23 cellular contexts compared by ENCODE assay signal in the genomic region with DNA sequence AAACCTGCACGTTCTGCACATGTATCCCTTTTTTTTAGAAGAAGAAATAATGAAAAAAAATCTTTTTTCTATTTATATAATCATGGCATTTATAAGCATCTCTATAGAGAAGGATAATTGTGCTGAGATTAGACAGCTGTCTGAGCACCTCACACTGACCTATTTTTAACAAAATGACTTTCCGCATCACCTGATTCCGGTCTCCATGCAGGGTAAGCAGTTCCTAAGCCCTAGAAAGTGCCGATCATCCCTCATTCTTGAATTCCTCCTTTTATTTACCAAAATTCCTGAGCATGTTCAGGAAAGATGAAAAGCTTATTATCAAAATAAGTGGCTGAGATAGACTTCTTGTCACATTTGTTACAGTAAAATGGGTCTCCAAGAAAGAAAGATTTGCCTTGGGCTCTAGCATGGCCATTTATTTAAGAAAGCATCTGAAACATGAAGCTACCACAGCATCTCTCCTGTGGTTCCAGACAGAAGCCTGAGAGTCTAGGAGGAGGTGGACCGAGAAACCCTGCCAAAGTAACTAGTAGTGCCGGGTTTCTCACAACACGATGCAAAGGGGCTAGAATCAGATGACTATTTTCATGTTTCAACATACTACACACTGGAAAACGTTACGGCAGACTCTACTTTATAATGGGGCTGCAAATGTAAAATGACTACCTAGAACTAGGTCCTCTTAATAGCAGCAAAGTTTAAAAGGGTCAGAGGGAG. TPM values are rescaled to one million over a fixed set of nuclear protein-coding genes. Genes with fewer than 3 reads are reported as not detected.
"Had no signal": no experiment of that assay in that cellular context is flagged by ENCODE, and none has a peak within 500 bp of the region (broad histone marks: within the 10 kb centered on the region; RNA-seq: fewer than 3 reads in every experiment).

No MANE protein-coding gene starts in this region.

- H3K36me3 ChIP-seq: esophagus muscularis mucosa, suprapubic skin had no signal

- DNase-seq: activated CD4-positive, alpha-beta memory T cell treated with anti-CD3 and anti-CD28 coated beads for 36 hours; activated CD4-positive, alpha-beta T cell treated with anti-CD3 and anti-CD28 coated beads for 1 hour; activated CD8-positive, alpha-beta memory T cell treated with anti-CD3 and anti-CD28 coated beads, Interleukin-2, amount 10 ng/mL, durations not matched to agents 7 days and 5 days; activated naive CD4-positive, alpha-beta T cell treated with anti-CD3 and anti-CD28 coated beads for 36 hours; activated naive CD8-positive, alpha-beta T cell treated with anti-CD3 and anti-CD28 coated beads, Interleukin-2, amount 50 U/mL, for 24 hours; activated T-cell treated with anti-CD3 and anti-CD28 coated beads, Interleukin-2, amount 50 U/mL, for 1 hour; aorta; foreskin melanocyte; left cardiac atrium; mucosa of descending colon; right cardiac atrium; stimulated activated naive CD8-positive, alpha-beta T cell treated with anti-CD3 and anti-CD28 coated beads, Interleukin-15, Interleukin-2, amounts not matched to agents 100 U/mL and 50 U/mL, for 24 hours had no signal

- H3K27ac Mint-ChIP-seq: activated CD4-positive, alpha-beta memory T cell treated with anti-CD3 and anti-CD28 coated beads for 36 hours; activated CD8-positive, alpha-beta memory T cell treated with anti-CD3 and anti-CD28 coated beads, Interleukin-2, amount 10 ng/mL, durations not matched to agents 7 days and 5 days; activated naive CD4-positive, alpha-beta T cell treated with anti-CD3 and anti-CD28 coated beads for 36 hours; activated naive CD8-positive, alpha-beta T cell treated with anti-CD3 and anti-CD28 coated beads, Interleukin-2, amount 50 U/mL, for 24 hours; activated T-helper 2 cell treated with anti-CD3 and anti-CD28 coated beads, Interferon-gamma antibody, Interleukin-2, Interleukin-4, amounts not matched to agents 10 μg/mL and 5 μg/mL and 100 μg/mL, durations not matched to agents 14 hours and 24 hours and 36 hours; natural killer cell treated with Interleukin-12 subunit alpha and Interleukin-12 subunit beta and Interleukin-15 and Interleukin-18, amount 100 ng/mL, for 72 hours; type B pancreatic cell had no signal

- H3K27ac ChIP-seq: coronary artery, esophagus muscularis mucosa, suprapubic skin had no signal

- ATAC-seq: activated CD8-positive, alpha-beta memory T cell treated with anti-CD3 and anti-CD28 coated beads, Interleukin-2, amount 10 ng/mL, durations not matched to agents 7 days and 5 days; activated naive CD8-positive, alpha-beta T cell treated with anti-CD3 and anti-CD28 coated beads, Interleukin-2, amount 50 U/mL, for 24 hours; left cardiac atrium; mucosa of descending colon; natural killer cell treated with Interleukin-12 subunit alpha and Interleukin-12 subunit beta and Interleukin-15 and Interleukin-18, amount 100 ng/mL, for 72 hours; right cardiac atrium; stimulated activated naive CD8-positive, alpha-beta T cell treated with anti-CD3 and anti-CD28 coated beads, Interleukin-15, Interleukin-2, amounts not matched to agents 100 U/mL and 50 U/mL, for 24 hours had no signal

- H3K4me3 ChIP-seq: coronary artery, esophagus muscularis mucosa, mucosa of descending colon, smooth muscle cell, suprapubic skin had no signal

- H3K9me3 Mint-ChIP-seq: activated CD4-positive, alpha-beta memory T cell treated with anti-CD3 and anti-CD28 coated beads for 36 hours; activated naive CD4-positive, alpha-beta T cell treated with anti-CD3 and anti-CD28 coated beads for 36 hours; activated naive CD8-positive, alpha-beta T cell treated with anti-CD3 and anti-CD28 coated beads, Interleukin-2, amount 50 U/mL, for 24 hours; activated T-helper 2 cell treated with anti-CD3 and anti-CD28 coated beads, Interferon-gamma antibody, Interleukin-2, Interleukin-4, amounts not matched to agents 10 μg/mL and 5 μg/mL and 100 μg/mL, durations not matched to agents 14 hours and 24 hours and 36 hours; natural killer cell treated with Interleukin-12 subunit alpha and Interleukin-12 subunit beta and Interleukin-15 and Interleukin-18, amount 100 ng/mL, for 72 hours; type B pancreatic cell had no signal

- H3K4me2 ChIP-seq: smooth muscle cell had no signal

- H3K36me3 Mint-ChIP-seq: activated CD4-positive, alpha-beta memory T cell treated with anti-CD3 and anti-CD28 coated beads for 36 hours; activated CD8-positive, alpha-beta memory T cell treated with anti-CD3 and anti-CD28 coated beads, Interleukin-2, amount 10 ng/mL, durations not matched to agents 7 days and 5 days; natural killer cell treated with Interleukin-12 subunit alpha and Interleukin-12 subunit beta and Interleukin-15 and Interleukin-18, amount 100 ng/mL, for 72 hours; type B pancreatic cell had no signal

- H3K4me3 Mint-ChIP-seq: activated CD4-positive, alpha-beta memory T cell treated with anti-CD3 and anti-CD28 coated beads for 36 hours; activated CD8-positive, alpha-beta memory T cell treated with anti-CD3 and anti-CD28 coated beads, Interleukin-2, amount 10 ng/mL, durations not matched to agents 7 days and 5 days; activated naive CD4-positive, alpha-beta T cell treated with anti-CD3 and anti-CD28 coated beads for 36 hours; activated naive CD8-positive, alpha-beta T cell treated with anti-CD3 and anti-CD28 coated beads, Interleukin-2, amount 50 U/mL, for 24 hours; natural killer cell treated with Interleukin-12 subunit alpha and Interleukin-12 subunit beta and Interleukin-15 and Interleukin-18, amount 100 ng/mL, for 72 hours; type B pancreatic cell had no signal

- H3K4me1 ChIP-seq: esophagus muscularis mucosa, suprapubic skin had no signal

- H3K4me1 Mint-ChIP-seq: activated CD8-positive, alpha-beta memory T cell treated with anti-CD3 and anti-CD28 coated beads, Interleukin-2, amount 10 ng/mL, durations not matched to agents 7 days and 5 days; activated naive CD8-positive, alpha-beta T cell treated with anti-CD3 and anti-CD28 coated beads, Interleukin-2, amount 50 U/mL, for 24 hours had no signal

RNA-seq across cellular contexts. Expression of a gene that starts 0.7 kb away (rescaled TPM):
- total RNA-seq: activated CD4-positive, alpha-beta memory T cell treated with anti-CD3 and anti-CD28 coated beads for 36 hours; activated CD8-positive, alpha-beta memory T cell treated with anti-CD3 and anti-CD28 coated beads, Interleukin-2, amount 10 ng/mL, durations not matched to agents 7 days and 5 days; activated naive CD4-positive, alpha-beta T cell treated with anti-CD3 and anti-CD28 coated beads for 36 hours; activated T-helper 2 cell treated with anti-CD3 and anti-CD28 coated beads, Interferon-gamma antibody, Interleukin-2, Interleukin-4, amounts not matched to agents 10 μg/mL and 5 μg/mL and 100 μg/mL, durations not matched to agents 14 hours and 24 hours and 36 hours; aorta; cardiac septum; esophagus muscularis mucosa; left cardiac atrium; mammary epithelial cell; mucosa of descending colon; natural killer cell treated with Interleukin-12 subunit alpha and Interleukin-12 subunit beta and Interleukin-15 and Interleukin-18, amount 100 ng/mL, for 72 hours; posterior vena cava; right cardiac atrium; smooth muscle cell; suprapubic skin; T-helper 1 cell treated with Interleukin-12 subunit alpha and Interleukin-12 subunit beta and Interleukin-4 antibody, amounts not matched to agents 30 ng/mL and 1 ng/mL, for 36 hours had no signal
- polyA plus RNA-seq: mammary epithelial cell, right cardiac atrium, smooth muscle cell had no signal

RNA-seq across cellular contexts. Expression of a gene that starts 22.4 kb away (rescaled TPM):
- total RNA-seq: activated CD4-positive, alpha-beta memory T cell treated with anti-CD3 and anti-CD28 coated beads for 36 hours; activated CD8-positive, alpha-beta memory T cell treated with anti-CD3 and anti-CD28 coated beads, Interleukin-2, amount 10 ng/mL, durations not matched to agents 7 days and 5 days; activated naive CD4-positive, alpha-beta T cell treated with anti-CD3 and anti-CD28 coated beads for 36 hours; activated T-helper 2 cell treated with anti-CD3 and anti-CD28 coated beads, Interferon-gamma antibody, Interleukin-2, Interleukin-4, amounts not matched to agents 10 μg/mL and 5 μg/mL and 100 μg/mL, durations not matched to agents 14 hours and 24 hours and 36 hours; aorta; cardiac septum; esophagus muscularis mucosa; left cardiac atrium; mammary epithelial cell; mucosa of descending colon; natural killer cell treated with Interleukin-12 subunit alpha and Interleukin-12 subunit beta and Interleukin-15 and Interleukin-18, amount 100 ng/mL, for 72 hours; posterior vena cava; right cardiac atrium; smooth muscle cell; suprapubic skin; T-helper 1 cell treated with Interleukin-12 subunit alpha and Interleukin-12 subunit beta and Interleukin-4 antibody, amounts not matched to agents 30 ng/mL and 1 ng/mL, for 36 hours had no signal
- polyA plus RNA-seq: mammary epithelial cell, right cardiac atrium, smooth muscle cell had no signal

RNA-seq across cellular contexts. Expression of a gene that starts 37.9 kb away (rescaled TPM):
- total RNA-seq: activated CD4-positive, alpha-beta memory T cell treated with anti-CD3 and anti-CD28 coated beads for 36 hours; activated T-helper 2 cell treated with anti-CD3 and anti-CD28 coated beads, Interferon-gamma antibody, Interleukin-2, Interleukin-4, amounts not matched to agents 10 μg/mL and 5 μg/mL and 100 μg/mL, durations not matched to agents 14 hours and 24 hours and 36 hours had no signal
